In genomic region chr17:8125947-8126305, GRCh38 we compare ENCODE assay signal across 8 cellular contexts. TPM values are rescaled to one million over a fixed set of nuclear protein-coding genes. Genes with fewer than 3 reads are reported as not detected.
DNase-seq lines count a peak whose midpoint lies in the region; ATAC-seq and TF ChIP-seq lines count a peak whose summit lies in the region.

No MANE protein-coding gene starts in this region.

- WGBS in adrenal gland, 4 donors = 1 to 3% (median 2%) methylated on average over 17 to 19 of the region's 19 CpGs

- H3K4me3 Mint-ChIP-seq in immature natural killer cell = peak overlapping the region; percentile 90 to 100 (median 98)

- H3K27me3 Mint-ChIP-seq in immature natural killer cell (ENCODE audit: low read depth in 3 of 3) = peaks cover 38 to 57% (median 51%) of the 10 kb centered on the region in 3 donors

- H3K4me3 ChIP-seq in DND-41 (ENCODE audit: low read depth in 1 of 2, low read length in 2 of 2) = peak overlapping the region; percentile 33 to 96
- H3K4me3 ChIP-seq in KMS-11 (IDR thresholded peaks at IDR 0.05; ENCODE audit: insufficient read depth, low read depth, low read length) = no peak overlapping the region
- peak overlapping the region in 2 of 4 donors; percentile 45 to 67 for H3K4me3 ChIP-seq in adrenal gland
- H3K4me3 ChIP-seq in subcutaneous abdominal adipose tissue (ENCODE audit: low read depth in 1 of 5, low read length in 5 of 5) = peak overlapping the region; percentile 76 to 94 (median 87)

- peaks cover 60% of the 10 kb centered on the region for H3K4me1 ChIP-seq in DND-41 (ENCODE audit: insufficient read depth, low read length)
- H3K4me1 ChIP-seq in KMS-11 (ENCODE audit: low read depth, poor library complexity, severe bottlenecking) = no peaks in the 10 kb centered on the region
- H3K4me1 ChIP-seq in adrenal gland (replicated peaks in 1 of 2) = peaks cover 44 to 65% of the 10 kb centered on the region in 2 donors
- H3K4me1 ChIP-seq in subcutaneous abdominal adipose tissue (ENCODE audit: control insufficient read depth in 5 of 5, insufficient read depth in 5 of 5, low read length in 5 of 5) = peaks cover 11 to 64% (median 60%) of the 10 kb centered on the region in 5 donors

- H3K4me2 ChIP-seq in DND-41 (ENCODE audit: insufficient read depth, low read length) = peak overlapping the region; percentile 91
- H3K4me2 ChIP-seq in KMS-11 = no peak overlapping the region

- intact Hi-C loops in adrenal gland (cut with DNase I) = loop anchor here in 1 of 2 donors (10.0 kb wide), 1 partner anchor 59 kb away; no protein-coding TSS in a partner anchor

- no peaks in the 10 kb centered on the region for H3K36me3 ChIP-seq in DND-41 (ENCODE audit: insufficient read depth, low read length)
- H3K36me3 ChIP-seq in KMS-11 (ENCODE audit: insufficient read depth) = no peaks in the 10 kb centered on the region
- no peaks in the 10 kb centered on the region for H3K36me3 ChIP-seq in adrenal gland (replicated peaks in 1 of 2)
- no peaks in the 10 kb centered on the region for H3K36me3 ChIP-seq in subcutaneous abdominal adipose tissue (ENCODE audit: control insufficient read depth in 5 of 5, insufficient read depth in 5 of 5, low read length in 5 of 5)

- H3K4me1 Mint-ChIP-seq in immature natural killer cell = peaks cover 48 to 57% of the 10 kb centered on the region in 2 donors

- H3K79me2 ChIP-seq in DND-41 (ENCODE audit: insufficient read depth, low read length) = no peaks in the 10 kb centered on the region
- H3K79me2 ChIP-seq in KMS-11 (ENCODE audit: insufficient read depth, low read depth) = no peaks in the 10 kb centered on the region

- H3K9me3 ChIP-seq in DND-41 (ENCODE audit: insufficient read depth, low read length, severe bottlenecking) (no peaks in the 10 kb centered on the region), adrenal gland (replicated peaks in 1 of 3) (no peaks in the 10 kb centered on the region), subcutaneous abdominal adipose tissue (ENCODE audit: control insufficient read depth in 5 of 5, low read length in 5 of 5) (no peaks in the 10 kb centered on the region)

- DNase-seq in DND-41 = no peak
- peak in 4 of 7 donors; percentile 34 to 62 (median 51) for DNase-seq in adrenal gland
- no peak for DNase-seq in immature natural killer cell

- no peak for TF ChIP-seq CTCF in DND-41 (IDR thresholded peaks at IDR 0.05; ENCODE audit: borderline replicate concordance, extremely low read depth, low read length, poor library complexity, severe bottlenecking)
- TF ChIP-seq CTCF in KMS-11 (conservative IDR thresholded peaks at IDR 0.05; ENCODE audit: low read depth, low read length) = no peak
- no peak for TF ChIP-seq CTCF in adrenal gland (IDR thresholded peaks at IDR 0.05)

- H3K27ac ChIP-seq in DND-41 (ENCODE audit: low read length) = peak overlapping the region; percentile 52
- H3K27ac ChIP-seq in KMS-11 = no peak overlapping the region
- H3K27ac ChIP-seq in adrenal gland = peak overlapping the region in 1 of 5 donors; percentile 73
- H3K27ac ChIP-seq in subcutaneous abdominal adipose tissue (ENCODE audit: low read depth, low read length) = no peak overlapping the region

- H3K36me3 Mint-ChIP-seq in immature natural killer cell = no peaks in the 10 kb centered on the region

- peak overlapping the region; percentile 28 to 92 (median 78) for H3K27ac Mint-ChIP-seq in immature natural killer cell

- no peak for TF ChIP-seq POLR2A in adrenal gland (IDR thresholded peaks at IDR 0.05)

- H3K27me3 ChIP-seq in DND-41 (ENCODE audit: insufficient read depth, low read length, poor library complexity) = peaks cover 49% of the 10 kb centered on the region
- H3K27me3 ChIP-seq in KMS-11 (ENCODE audit: insufficient read depth, low read depth) = no peaks in the 10 kb centered on the region
- peaks cover 6% of the 10 kb centered on the region for H3K27me3 ChIP-seq in adrenal gland
- peaks cover 20 to 40% (median 26%) of the 10 kb centered on the region in 5 donors for H3K27me3 ChIP-seq in subcutaneous abdominal adipose tissue (ENCODE audit: control insufficient read depth in 5 of 5, insufficient read depth in 4 of 5, low read length in 5 of 5)

- H2AFZ ChIP-seq in DND-41 (ENCODE audit: low read depth, low read length) (peak overlapping the region; percentile 78), KMS-11 (ENCODE audit: low read depth) (peak overlapping the region; percentile 30; the same call in 1 of the 2 replicates)

- peaks cover 30% of the 10 kb centered on the region; the same call in 1 of the 2 replicates for H4K20me1 ChIP-seq in DND-41 (ENCODE audit: insufficient read depth, low read length)
- no peaks in the 10 kb centered on the region for H4K20me1 ChIP-seq in KMS-11 (ENCODE audit: insufficient read depth)

- peak; percentile 37 for ATAC-seq in DND-41 (ENCODE audit: insufficient read depth, low read depth)
- no peak for ATAC-seq in HG03135 (IDR thresholded peaks at IDR 0.05; ENCODE audit: unreplicated experiment)
- no peak for ATAC-seq in HG02870 (IDR thresholded peaks at IDR 0.05; ENCODE audit: unreplicated experiment)
- no peak for ATAC-seq in GM21737 (IDR thresholded peaks at IDR 0.05; ENCODE audit: unreplicated experiment)

- H3K9me3 Mint-ChIP-seq in immature natural killer cell = peaks cover 0 to 2% (median 0%) of the 10 kb centered on the region in 6 donors

- peak overlapping the region; percentile 56 for H3K9ac ChIP-seq in DND-41 (ENCODE audit: low read depth, low read length)
- H3K9ac ChIP-seq in KMS-11 = no peak overlapping the region
- peak overlapping the region in 4 of 5 donors; percentile 34 to 83 (median 65) for H3K9ac ChIP-seq in subcutaneous abdominal adipose tissue (ENCODE audit: low read length in 5 of 5)

RNA-seq across cellular contexts. Expression of gene HES7, which starts 2.0 kb away (rescaled TPM):
- under 1 TPM in 2 of 8 donors, not detected in 6; 0.29 to 0.34 TPM for total RNA-seq in adrenal gland
- polyA plus RNA-seq in adrenal gland = 1 to 10 TPM in 1 of 3 donors, under 1 TPM in 1, not detected in 1; 0.32 to 1.0 TPM
- polyA plus RNA-seq in immature natural killer cell = not detected

RNA-seq across cellular contexts. Expression of gene ALOXE3, which starts 7.6 kb away (rescaled TPM):
- total RNA-seq in adrenal gland = not detected
- polyA plus RNA-seq in adrenal gland (not detected), immature natural killer cell (not detected)

RNA-seq across cellular contexts. Expression of gene PER1, which starts 26.3 kb away (rescaled TPM):
- 100 to 1,000 TPM in 5 of 8 donors, 10 to 100 TPM in 3; 40.1 to 295 (median 108) TPM for total RNA-seq in adrenal gland
- polyA plus RNA-seq in adrenal gland = 100 to 1,000 TPM in 2 of 3 donors, 10 to 100 TPM in 1; 12.4 to 360 (median 161) TPM
- polyA plus RNA-seq in immature natural killer cell = 1 to 10 TPM; 3.5 to 8.5 (median 4.5) TPM

RNA-seq across cellular contexts. Expression of gene VAMP2, which starts 36.8 kb away (rescaled TPM):
- total RNA-seq in adrenal gland = 100 to 1,000 TPM in 2 of 8 donors, 10 to 100 TPM in 6; 18.8 to 139 (median 61.5) TPM
- polyA plus RNA-seq in adrenal gland (100 to 1,000 TPM in 1 of 3 donors, 10 to 100 TPM in 2; 65.8 to 206 (median 81.2) TPM), immature natural killer cell (10 to 100 TPM; 33.6 to 93.6 (median 39.5) TPM)

RNA-seq across cellular contexts. Expression of gene ALOX12B, which starts 38.4 kb away (rescaled TPM):
- not detected for total RNA-seq in adrenal gland
- polyA plus RNA-seq in adrenal gland (not detected), immature natural killer cell (under 1 TPM in 1 of 3 donors, not detected in 2; 0.17 TPM)

Comparison
In these comparisons a context has a peak if more than half of its experiments do, and no peak if none do; other contexts are left out.
1. DNase-seq: peak in adrenal gland (4 of 7); none in DND-41 (single experiment) and immature natural killer cell (0 of 3).